Comparison of ENCODE assay signal across 10 cellular contexts in genomic region chr2:20430461-20431302, GRCh38. TPM values are rescaled to one million over a fixed set of nuclear protein-coding genes. Genes with fewer than 3 reads are reported as not detected.
DNase-seq lines count a peak whose midpoint lies in the region; ATAC-seq, FAIRE-seq and TF ChIP-seq lines count a peak whose summit lies in the region.
"Had no signal": no experiment of that assay in that cellular context is flagged by ENCODE, and none has a peak within 500 bp of the region (broad histone marks: within the 10 kb centered on the region; RNA-seq: fewer than 3 reads in every experiment).

No MANE protein-coding gene starts in this region.

- in situ Hi-C loops in K562 (cut with MboI), result loop anchor here (25.0 kb wide), 1 partner anchor 507 kb away; no protein-coding TSS in a partner anchor

- intact Hi-C loops in K562 (cut with micrococcal nuclease), result no loop called here

- peaks cover 6 to 29% of the 10 kb centered on the region in 2 experiments; a peak in 4 of 5 replicates for H3K4me1 ChIP-seq in K562 (replicated peaks in 1 of 2; ENCODE audit: control insufficient read depth in 2 of 2, insufficient read depth in 2 of 2, low read length in 2 of 2)

- no peak overlapping the region for H3K27ac Mint-ChIP-seq in stimulated activated effector memory CD8-positive, alpha-beta T cell treated with anti-CD3 and anti-CD28 coated beads, Interleukin-12 subunit alpha, Interleukin-12 subunit beta, amount 100 ng/mL, for 72 hours

- no peaks in the 10 kb centered on the region for H4K20me1 ChIP-seq in K562 (replicated peaks; ENCODE audit: control insufficient read depth, insufficient read depth, low read length)

- no peak overlapping the region for H3K4me3 Mint-ChIP-seq in stimulated activated effector memory CD8-positive, alpha-beta T cell treated with anti-CD3 and anti-CD28 coated beads, Interleukin-12 subunit alpha, Interleukin-12 subunit beta, amount 100 ng/mL, for 72 hours

- H3K9me1 ChIP-seq in K562 (ENCODE audit: control insufficient read depth, insufficient read depth, low read length), result no peaks in the 10 kb centered on the region

- no peaks in the 10 kb centered on the region for H3K79me2 ChIP-seq in K562 (ENCODE audit: control insufficient read depth, insufficient read depth, low read length)

- H3K4me2 ChIP-seq in K562 (ENCODE audit: insufficient read depth, low read length), result no peak overlapping the region

- WGBS in K562 (ENCODE audit: insufficient coverage, low coverage, missing lambda C conversion rate), result 21% methylated on average over 7 of the region's 7 CpGs

- H3K4me3 ChIP-seq in K562, result no peak overlapping the region

- no peak for TF ChIP-seq CTCF in K562 (IDR thresholded peaks at IDR 0.05 in 2 of 3, conservative IDR thresholded peaks at IDR 0.05 in 1 of 3; ENCODE audit: insufficient read depth in 2 of 3, low read depth in 1 of 3, low read length in 3 of 3)

- H3K27me3 ChIP-seq in K562 (ENCODE audit: control insufficient read depth in 2 of 2, insufficient read depth in 2 of 2, low read length in 2 of 2), result no peaks in the 10 kb centered on the region

- no peaks in the 10 kb centered on the region for H3K36me3 Mint-ChIP-seq in stimulated activated effector memory CD8-positive, alpha-beta T cell treated with anti-CD3 and anti-CD28 coated beads, Interleukin-12 subunit alpha, Interleukin-12 subunit beta, amount 100 ng/mL, for 72 hours

- TF ChIP-seq RAD21 in K562 (CRISPR knock-in tag; conservative IDR thresholded peaks at IDR 0.05 in 1 of 2, IDR thresholded peaks at IDR 0.05 in 1 of 2), result no peak; a peak in 1 of 4 replicates

- H3K9me3 ChIP-seq in K562 (replicated peaks; ENCODE audit: control insufficient read depth, insufficient read depth, low read depth, low read length), result no peaks in the 10 kb centered on the region

- peak; percentile 86 for TF ChIP-seq EP300 in K562 (IDR thresholded peaks at IDR 0.05; ENCODE audit: low read length)

- H2AFZ ChIP-seq in K562 (ENCODE audit: low read depth, low read length), result no peak overlapping the region

- POLR2A ChIA-PET in K562 (lab: Yijun Ruan, JAX), result interaction anchor here (0.6 to 1.8 kb wide), 3 partner anchors 8 to 16 kb away, joined by 4 to 8 read pairs (median 8); partner anchors contain the start of gene RHOB

- TF ChIP-seq POLR2A in K562 (conservative IDR thresholded peaks at IDR 0.05), result no peak

- peaks cover 8% of the 10 kb centered on the region for H3K4me1 Mint-ChIP-seq in stimulated activated effector memory CD8-positive, alpha-beta T cell treated with anti-CD3 and anti-CD28 coated beads, Interleukin-12 subunit alpha, Interleukin-12 subunit beta, amount 100 ng/mL, for 72 hours

- ATAC-seq in HG03354 (IDR thresholded peaks at IDR 0.05; ENCODE audit: poor library complexity, severe bottlenecking, unreplicated experiment), result peak; percentile 44
- peak; percentile 77 for ATAC-seq in K562
- ATAC-seq in stimulated activated effector memory CD8-positive, alpha-beta T cell treated with anti-CD3 and anti-CD28 coated beads, Interleukin-12 subunit alpha, Interleukin-12 subunit beta, amount 100 ng/mL, for 72 hours, result peak; percentile 91

- DNase-seq in activated CD4-positive, alpha-beta T cell treated with anti-CD3 and anti-CD28 coated beads, Interleukin-2, amount 50 U/mL, for 48 hours, result peak; percentile 13 to 36
- DNase-seq in activated CD4-positive, alpha-beta T cell treated with anti-CD3 and anti-CD28 coated beads for 4 hours, result no peak
- peak; percentile 39 to 65 (median 54) for DNase-seq in K562 (ENCODE audit: extremely low read depth in 1 of 4, low spot score in 3 of 4)
- no peak for DNase-seq in stimulated activated effector memory CD8-positive, alpha-beta T cell treated with anti-CD3 and anti-CD28 coated beads, Interleukin-12 subunit alpha, Interleukin-12 subunit beta, amount 100 ng/mL, for 72 hours (ENCODE audit: low spot score in 2 of 2)
- no peak for DNase-seq in iPS-NIHi7 (ENCODE audit: extremely low spot score)
- DNase-seq in NCI-H1436 (lab: John Stamatoyannopoulos, UW), result no peak
- DNase-seq in NCI-H526 treated with DMSO at 0.1 percent for 48 hours (lab: John Stamatoyannopoulos, UW), result no peak
- DNase-seq: NCI-H1930 had no signal

- peak; percentile 90 for FAIRE-seq in K562 (lab: Jason Lieb, UNC)
- FAIRE-seq: astrocyte had no signal

- no peaks in the 10 kb centered on the region for H3K9me3 Mint-ChIP-seq in stimulated activated effector memory CD8-positive, alpha-beta T cell treated with anti-CD3 and anti-CD28 coated beads, Interleukin-12 subunit alpha, Interleukin-12 subunit beta, amount 100 ng/mL, for 72 hours

- CTCF ChIA-PET in K562 (lab: Yijun Ruan, JAX; ENCODE audit: low intra/inter-chr PET ratio), result no interaction called here

- no TSS peak for BruUV-seq in K562 (replicated peaks; lab: Mats Ljungman, UMichigan)

- no peak overlapping the region; the same call in 2 of the 3 replicates for H3K27ac ChIP-seq in K562 (ENCODE audit: extremely low read depth, low read depth, low read length)

- no peak overlapping the region for H3K9ac ChIP-seq in K562 (ENCODE audit: insufficient read depth in 1 of 2, low read depth in 2 of 2, low read length in 2 of 2)

- no peaks in the 10 kb centered on the region for H3K36me3 ChIP-seq in K562 (ENCODE audit: control insufficient read depth, insufficient read depth, low read length)

TF ChIP-seq in K562, 482 proteins besides CTCF, POLR2A, EP300 and RAD21 (continues in another document):
- 0 out of 2 replicates have a peak, but pooled peaks have one; percentile 60 for TF ChIP-seq LCOR (CRISPR knock-in tag; IDR thresholded peaks at IDR 0.05)
- TF ChIP-seq ARID1B (IDR thresholded peaks at IDR 0.05), result peak; percentile 89
- TF ChIP-seq JUND (IDR thresholded peaks at IDR 0.05; ENCODE audit: borderline replicate concordance, low read depth, low read length), result peak; percentile 94
- TF ChIP-seq JUND (tag; IDR thresholded peaks at IDR 0.05; ENCODE audit: borderline replicate concordance, low read depth, low read length), result peak; percentile 95
- peak; percentile 57 for TF ChIP-seq EGR1 (conservative IDR thresholded peaks at IDR 0.05)
- peak; percentile 99 for TF ChIP-seq FOSL1 (tag; conservative IDR thresholded peaks at IDR 0.05)
- peak; percentile 95 for TF ChIP-seq CTBP1 (IDR thresholded peaks at IDR 0.05; ENCODE audit: borderline replicate concordance)
- peak; percentile 60 for TF ChIP-seq MEIS2 (IDR thresholded peaks at IDR 0.05; ENCODE audit: partially characterized antibody)
- TF ChIP-seq FOXK2 (conservative IDR thresholded peaks at IDR 0.05 in 1 of 2, IDR thresholded peaks at IDR 0.05 in 1 of 2; ENCODE audit: low read depth in 2 of 2), result peak; percentile 26 to 37; a peak in 1 of 4 replicates
- TF ChIP-seq LEF1 (IDR thresholded peaks at IDR 0.05), result 0 out of 2 replicates have a peak, but pooled peaks have one; percentile 41
- no peak for TF ChIP-seq RBM22 (IDR thresholded peaks at IDR 0.05; ENCODE audit: low read depth, low read length, poor library complexity, severe bottlenecking)
- TF ChIP-seq FOXP1 (CRISPR knock-in tag; IDR thresholded peaks at IDR 0.05), result no peak
- TF ChIP-seq ZNF668 (CRISPR knock-in tag; IDR thresholded peaks at IDR 0.05), result no peak
- TF ChIP-seq SMARCE1 (IDR thresholded peaks at IDR 0.05), result peak; percentile 94
- peak; percentile 53; the same call in 1 of the 2 replicates for TF ChIP-seq TCF3 (CRISPR knock-in tag; IDR thresholded peaks at IDR 0.05)
- TF ChIP-seq HDAC1 (IDR thresholded peaks at IDR 0.05), result peak in 1 of 2 experiments; percentile 51; a peak in 1 of 4 replicates
- TF ChIP-seq RNF2 (IDR thresholded peaks at IDR 0.05), result peak; percentile 85; the same call in 1 of the 2 replicates
- peak; percentile 48 for TF ChIP-seq MAFK (IDR thresholded peaks at IDR 0.05; ENCODE audit: low read length)
- TF ChIP-seq RCOR1 (IDR thresholded peaks at IDR 0.05; ENCODE audit: borderline replicate concordance in 1 of 2, low read depth in 2 of 2, low read length in 2 of 2), result peak in 1 of 2 experiments; percentile 84; a peak in 2 of 4 replicates
- TF ChIP-seq MAFG (tag; conservative IDR thresholded peaks at IDR 0.05), result peak; percentile 63; the same call in 1 of the 2 replicates
- no peak for TF ChIP-seq RBM34 (IDR thresholded peaks at IDR 0.05; ENCODE audit: borderline replicate concordance, insufficient read depth, low read length)
- peak; percentile 69 for TF ChIP-seq FOS (IDR thresholded peaks at IDR 0.05; ENCODE audit: extremely low read depth, insufficient read length)
- TF ChIP-seq ZNF785 (CRISPR knock-in tag; IDR thresholded peaks at IDR 0.05), result no peak
- 0 out of 3 replicates have a peak, but pooled peaks of 1 of the 2 experiments have one; percentile 53 for TF ChIP-seq CBX3 (IDR thresholded peaks at IDR 0.05; ENCODE audit: borderline replicate concordance in 1 of 2, low read length in 2 of 2)

RNA-seq across cellular contexts. Expression of gene RHOB, which starts 16.2 kb away (rescaled TPM):
- 0.44 and 2.1 TPM in 2 replicates for total RNA-seq in K562 (2011; cell fraction: chromatin; rRNA removed; ENCODE audit: low replicate concordance)
- 3.4 and 4.2 TPM in 2 replicates for total RNA-seq in K562 (2011; cell fraction: nucleolus; rRNA removed)
- total RNA-seq in K562 (2011; cell fraction: nucleoplasm; rRNA removed), result 1.8 and 2.7 TPM in 2 replicates
- total RNA-seq in K562 (2014; rRNA removed) (4.2 and 4.8 TPM in 2 replicates), K562 (2014; rRNA removed; fragmentation: Illumina TruSeq; extraction: Trizol) (0.87 and 0.99 TPM in 2 replicates), K562 (2015; rRNA removed; fragmentation: Illumina TruSeq; extraction: Trizol) (0.72 and 0.90 TPM in 2 replicates), K562 (2021) (3.3 and 4.2 TPM in 2 replicates)
- polyA plus RNA-seq in K562 (2011; rRNA removed) (1.1 and 1.5 TPM in 2 replicates), K562 (2014; fragmentation: Illumina TruSeq; extraction: Trizol) (1.3 and 1.4 TPM in 2 replicates), K562 (2014; fragmentation: Nextera tagmentation; extraction: Ambion mirVana) (under 1 TPM; 0.07 to 0.17 TPM), K562 (2014; rRNA removed) (2.1 and 2.6 TPM in 2 replicates)
- polyA plus RNA-seq in K562 (2011; cell fraction: cytosol; rRNA removed), result 1.2 and 4.0 TPM in 2 replicates
- 1.8 and 3.5 TPM in 2 replicates for polyA plus RNA-seq in K562 (2011; cell fraction: nucleus; rRNA removed)
- 4.0 and 4.8 TPM in 2 replicates for polyA plus RNA-seq in K562 (2012)
- 0.48 and 1.1 TPM in 2 replicates for polyA minus RNA-seq in K562 (2011; rRNA and poly(A)+ RNA removed)
- 3.6 and 10.7 TPM in 2 replicates for polyA minus RNA-seq in K562 (2011; cell fraction: cytosol; rRNA and poly(A)+ RNA removed)
- 3.8 and 4.1 TPM in 2 replicates for polyA minus RNA-seq in K562 (2011; cell fraction: nucleus; rRNA and poly(A)+ RNA removed)

Comparison
In these comparisons a context has a peak if more than half of its experiments do, and no peak if none do; other contexts are left out.
1. DNase-seq: peak in activated CD4-positive, alpha-beta T cell treated with anti-CD3 and anti-CD28 coated beads, Interleukin-2, amount 50 U/mL, for 48 hours (2 of 2) and K562 (4 of 4); none in activated CD4-positive, alpha-beta T cell treated with anti-CD3 and anti-CD28 coated beads for 4 hours (0 of 2), stimulated activated effector memory CD8-positive, alpha-beta T cell treated with anti-CD3 and anti-CD28 coated beads, Interleukin-12 subunit alpha, Interleukin-12 subunit beta, amount 100 ng/mL, for 72 hours (0 of 2), iPS-NIHi7 (single experiment), NCI-H1436 (single experiment) and NCI-H526 treated with DMSO at 0.1 percent for 48 hours (single experiment).
2. Peak in every context shown above with its lines, with median percentiles within 50 percentile points of each other: ATAC-seq.